Comparison of ENCODE assay signal across 1 cellular context in the genomic region with DNA sequence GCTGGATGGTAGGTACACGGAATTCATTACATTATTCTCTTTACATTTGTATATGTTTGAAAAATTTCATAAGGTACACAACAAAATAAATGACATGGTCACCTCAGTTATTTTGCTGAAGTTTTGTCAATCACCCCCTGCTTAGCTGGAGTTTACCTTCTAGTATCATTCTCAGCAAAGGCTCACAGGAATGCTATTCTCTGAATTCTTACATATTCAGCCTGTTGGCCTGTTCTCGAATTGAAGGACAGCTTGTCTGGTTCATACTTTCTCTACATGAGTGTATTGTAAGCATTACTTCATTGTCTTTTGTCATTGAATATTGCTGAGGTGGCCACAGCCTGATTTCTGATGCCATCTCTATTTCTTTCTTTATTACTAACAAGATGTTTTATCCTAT.
TF ChIP-seq lines count a peak whose summit lies in the region.

No MANE protein-coding gene starts in this region.

TF ChIP-seq in K562, 482 proteins besides CTCF, POLR2A, EP300 and RAD21:
- TF ChIP-seq ZNF436 (CRISPR knock-in tag; IDR thresholded peaks at IDR 0.05) (no peak), SAP30 (IDR thresholded peaks at IDR 0.05; ENCODE audit: borderline replicate concordance, insufficient read depth, low read depth, low read length, poor library complexity, severe bottlenecking) (no peak), ZNF143 (CRISPR knock-in tag; IDR thresholded peaks at IDR 0.05) (no peak), KAT7 (CRISPR knock-in tag; IDR thresholded peaks at IDR 0.05; ENCODE audit: borderline replicate concordance) (no peak), ZNF561 (CRISPR knock-in tag; conservative IDR thresholded peaks at IDR 0.05) (no peak)
- TF ChIP-seq, protein P1, sequence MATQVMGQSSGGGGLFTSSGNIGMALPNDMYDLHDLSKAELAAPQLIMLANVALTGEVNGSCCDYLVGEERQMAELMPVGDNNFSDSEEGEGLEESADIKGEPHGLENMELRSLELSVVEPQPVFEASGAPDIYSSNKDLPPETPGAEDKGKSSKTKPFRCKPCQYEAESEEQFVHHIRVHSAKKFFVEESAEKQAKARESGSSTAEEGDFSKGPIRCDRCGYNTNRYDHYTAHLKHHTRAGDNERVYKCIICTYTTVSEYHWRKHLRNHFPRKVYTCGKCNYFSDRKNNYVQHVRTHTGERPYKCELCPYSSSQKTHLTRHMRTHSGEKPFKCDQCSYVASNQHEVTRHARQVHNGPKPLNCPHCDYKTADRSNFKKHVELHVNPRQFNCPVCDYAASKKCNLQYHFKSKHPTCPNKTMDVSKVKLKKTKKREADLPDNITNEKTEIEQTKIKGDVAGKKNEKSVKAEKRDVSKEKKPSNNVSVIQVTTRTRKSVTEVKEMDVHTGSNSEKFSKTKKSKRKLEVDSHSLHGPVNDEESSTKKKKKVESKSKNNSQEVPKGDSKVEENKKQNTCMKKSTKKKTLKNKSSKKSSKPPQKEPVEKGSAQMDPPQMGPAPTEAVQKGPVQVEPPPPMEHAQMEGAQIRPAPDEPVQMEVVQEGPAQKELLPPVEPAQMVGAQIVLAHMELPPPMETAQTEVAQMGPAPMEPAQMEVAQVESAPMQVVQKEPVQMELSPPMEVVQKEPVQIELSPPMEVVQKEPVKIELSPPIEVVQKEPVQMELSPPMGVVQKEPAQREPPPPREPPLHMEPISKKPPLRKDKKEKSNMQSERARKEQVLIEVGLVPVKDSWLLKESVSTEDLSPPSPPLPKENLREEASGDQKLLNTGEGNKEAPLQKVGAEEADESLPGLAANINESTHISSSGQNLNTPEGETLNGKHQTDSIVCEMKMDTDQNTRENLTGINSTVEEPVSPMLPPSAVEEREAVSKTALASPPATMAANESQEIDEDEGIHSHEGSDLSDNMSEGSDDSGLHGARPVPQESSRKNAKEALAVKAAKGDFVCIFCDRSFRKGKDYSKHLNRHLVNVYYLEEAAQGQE (CRISPR knock-in tag; IDR thresholded peaks at IDR 0.05; ENCODE audit: low read depth) = no peak
- TF ChIP-seq, protein P2, sequence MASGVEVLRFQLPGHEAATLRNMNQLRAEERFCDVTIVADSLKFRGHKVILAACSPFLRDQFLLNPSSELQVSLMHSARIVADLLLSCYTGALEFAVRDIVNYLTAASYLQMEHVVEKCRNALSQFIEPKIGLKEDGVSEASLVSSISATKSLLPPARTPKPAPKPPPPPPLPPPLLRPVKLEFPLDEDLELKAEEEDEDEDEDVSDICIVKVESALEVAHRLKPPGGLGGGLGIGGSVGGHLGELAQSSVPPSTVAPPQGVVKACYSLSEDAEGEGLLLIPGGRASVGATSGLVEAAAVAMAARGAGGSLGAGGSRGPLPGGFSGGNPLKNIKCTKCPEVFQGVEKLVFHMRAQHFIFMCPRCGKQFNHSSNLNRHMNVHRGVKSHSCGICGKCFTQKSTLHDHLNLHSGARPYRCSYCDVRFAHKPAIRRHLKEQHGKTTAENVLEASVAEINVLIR (CRISPR knock-in tag; IDR thresholded peaks at IDR 0.05) = no peak
- TF ChIP-seq, protein P3, sequence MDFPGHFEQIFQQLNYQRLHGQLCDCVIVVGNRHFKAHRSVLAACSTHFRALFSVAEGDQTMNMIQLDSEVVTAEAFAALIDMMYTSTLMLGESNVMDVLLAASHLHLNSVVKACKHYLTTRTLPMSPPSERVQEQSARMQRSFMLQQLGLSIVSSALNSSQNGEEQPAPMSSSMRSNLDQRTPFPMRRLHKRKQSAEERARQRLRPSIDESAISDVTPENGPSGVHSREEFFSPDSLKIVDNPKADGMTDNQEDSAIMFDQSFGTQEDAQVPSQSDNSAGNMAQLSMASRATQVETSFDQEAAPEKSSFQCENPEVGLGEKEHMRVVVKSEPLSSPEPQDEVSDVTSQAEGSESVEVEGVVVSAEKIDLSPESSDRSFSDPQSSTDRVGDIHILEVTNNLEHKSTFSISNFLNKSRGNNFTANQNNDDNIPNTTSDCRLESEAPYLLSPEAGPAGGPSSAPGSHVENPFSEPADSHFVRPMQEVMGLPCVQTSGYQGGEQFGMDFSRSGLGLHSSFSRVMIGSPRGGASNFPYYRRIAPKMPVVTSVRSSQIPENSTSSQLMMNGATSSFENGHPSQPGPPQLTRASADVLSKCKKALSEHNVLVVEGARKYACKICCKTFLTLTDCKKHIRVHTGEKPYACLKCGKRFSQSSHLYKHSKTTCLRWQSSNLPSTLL (IDR thresholded peaks at IDR 0.05) = no peak
- TF ChIP-seq, protein P4, sequence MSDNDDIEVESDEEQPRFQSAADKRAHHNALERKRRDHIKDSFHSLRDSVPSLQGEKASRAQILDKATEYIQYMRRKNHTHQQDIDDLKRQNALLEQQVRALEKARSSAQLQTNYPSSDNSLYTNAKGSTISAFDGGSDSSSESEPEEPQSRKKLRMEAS (CRISPR knock-in tag; IDR thresholded peaks at IDR 0.05) = no peak
